ENCODE assay signal across 8 cellular contexts in the genomic region with DNA sequence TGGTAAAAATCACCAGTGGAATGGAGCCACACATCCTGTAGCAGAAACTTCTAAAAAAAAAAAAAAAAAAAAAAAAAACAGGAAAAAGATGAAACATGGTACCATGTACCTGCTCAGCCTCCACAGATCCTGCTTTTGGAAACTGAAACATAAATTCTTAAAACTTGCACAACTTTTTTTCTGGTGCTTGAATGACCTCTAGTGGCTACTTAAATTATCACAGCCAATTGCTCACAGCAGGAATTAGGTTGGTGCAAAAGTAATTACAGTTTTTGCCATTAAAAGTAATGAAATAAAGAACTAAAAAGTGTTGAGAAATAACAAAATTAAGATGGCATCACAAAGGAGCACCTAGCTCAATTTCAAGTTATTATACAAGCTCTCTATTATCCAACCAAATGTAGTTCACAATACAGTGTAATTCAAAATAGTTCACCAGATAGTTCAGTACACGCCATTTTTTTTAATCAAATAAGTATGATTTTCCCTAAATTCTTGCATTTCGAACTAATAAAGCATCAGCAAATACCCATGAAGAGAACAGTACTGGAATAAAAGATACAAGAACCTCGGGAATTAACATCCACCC.
A peak's percentile ranks its signal among the peaks of the same experiment; 100 is the strongest.
DNase-seq lines count a peak whose midpoint lies in the region; TF ChIP-seq lines count a peak whose summit lies in the region.

No MANE protein-coding gene starts in this region.

- H2AFZ ChIP-seq in KMS-11 (ENCODE audit: low read depth) = no peak overlapping the region

- H3K4me3 ChIP-seq in KMS-11 (IDR thresholded peaks at IDR 0.05; ENCODE audit: insufficient read depth, low read depth, low read length) = no peak overlapping the region
- no peak overlapping the region for H3K4me3 ChIP-seq in suprapubic skin

- no peak for TF ChIP-seq POLR2A in suprapubic skin (IDR thresholded peaks at IDR 0.05)

- TF ChIP-seq EP300 in suprapubic skin (IDR thresholded peaks at IDR 0.05) = no peak

- TF ChIP-seq CTCF in KMS-11 (conservative IDR thresholded peaks at IDR 0.05; ENCODE audit: low read depth, low read length) (peak; percentile 66), VCaP (conservative IDR thresholded peaks at IDR 0.05) (peak; percentile 69), suprapubic skin (IDR thresholded peaks at IDR 0.05) (peak; percentile 55 to 67)

- H3K9ac ChIP-seq in KMS-11 = no peak overlapping the region

- no peak overlapping the region for H3K4me2 ChIP-seq in KMS-11

- H3K27ac ChIP-seq in KMS-11 (no peak overlapping the region), VCaP (no peak overlapping the region), suprapubic skin (no peak overlapping the region)

- 58% methylated on average over 3 of the region's 3 CpGs for WGBS in suprapubic skin

- no peaks in the 10 kb centered on the region for H3K9me3 ChIP-seq in suprapubic skin

- DNase-seq in NCI-H1092 treated with DMSO at 0.1 percent for 48 hours (lab: John Stamatoyannopoulos, UW) (peak; percentile 23), NCI-H1092 (lab: John Stamatoyannopoulos, UW) (no peak), hepatic stellate cell (ENCODE audit: low spot score) (peak; percentile 15), suprapubic skin (ENCODE audit: low spot score in 2 of 2) (no peak), GF-D8 (lab: John Stamatoyannopoulos, UW) (no peak)
- no peak for DNase-seq in NK-92 treated with Interleukin-12 subunit alpha and Interleukin-12 subunit beta, amount 100 ng/mL, for 24 hours (lab: John Stamatoyannopoulos, UW)

- H3K27me3 ChIP-seq in KMS-11 (ENCODE audit: insufficient read depth, low read depth) (no peaks in the 10 kb centered on the region), suprapubic skin (no peaks in the 10 kb centered on the region)

- no peaks in the 10 kb centered on the region for H4K20me1 ChIP-seq in KMS-11 (ENCODE audit: insufficient read depth)

- H3K36me3 ChIP-seq in KMS-11 (ENCODE audit: insufficient read depth) = no peaks in the 10 kb centered on the region
- no peaks in the 10 kb centered on the region for H3K36me3 ChIP-seq in suprapubic skin

- no peaks in the 10 kb centered on the region for H3K4me1 ChIP-seq in KMS-11 (ENCODE audit: low read depth, poor library complexity, severe bottlenecking)
- no peaks in the 10 kb centered on the region for H3K4me1 ChIP-seq in suprapubic skin

- no peaks in the 10 kb centered on the region for H3K79me2 ChIP-seq in KMS-11 (ENCODE audit: insufficient read depth, low read depth)

Comparison
In these comparisons a context has a peak if more than half of its experiments do, and no peak if none do; other contexts are left out.
1. DNase-seq: peak in NCI-H1092 treated with DMSO at 0.1 percent for 48 hours (single experiment) and hepatic stellate cell (single experiment); none in NCI-H1092 (single experiment), suprapubic skin (0 of 2), NK-92 treated with Interleukin-12 subunit alpha and Interleukin-12 subunit beta, amount 100 ng/mL, for 24 hours (single experiment) and GF-D8 (single experiment).
2. Peak in every context shown above with its lines, with median percentiles within 50 percentile points of each other: CTCF ChIP-seq.